ENCODE assay signal across 29 cellular contexts in the genomic region with DNA sequence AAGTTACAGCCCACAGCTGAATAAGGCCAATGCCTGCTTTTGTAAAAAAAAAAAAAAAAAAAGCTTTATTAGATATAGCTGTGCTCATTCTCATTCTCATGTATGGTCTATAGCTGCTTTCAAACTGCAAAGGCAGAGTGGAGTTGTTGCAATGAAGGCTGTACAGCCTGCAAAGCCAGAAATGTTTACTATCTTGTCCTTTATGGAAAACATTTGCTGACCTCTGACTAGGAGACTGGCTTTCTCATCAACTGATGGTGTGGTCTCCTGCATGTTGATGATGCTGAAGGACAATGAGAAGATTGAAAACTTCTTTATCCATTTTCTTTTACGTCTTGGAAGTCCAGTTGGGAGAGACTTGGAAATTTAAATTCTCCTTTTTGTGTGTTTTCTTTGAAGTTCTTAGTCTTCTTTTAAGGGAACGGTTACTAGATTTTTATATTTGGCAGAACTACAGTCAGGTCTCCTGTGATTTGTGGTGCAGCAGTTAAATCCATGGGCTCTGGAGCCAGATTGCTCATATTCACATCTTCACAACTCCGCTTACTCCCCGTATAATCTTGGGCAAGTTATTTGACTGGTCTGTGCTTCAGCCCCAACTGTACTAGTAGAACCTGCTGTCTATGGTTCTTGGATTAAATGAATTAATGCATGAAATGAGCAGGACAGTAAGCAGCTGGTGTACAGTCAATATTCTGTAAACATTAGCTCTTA. TPM values are rescaled to one million over a fixed set of nuclear protein-coding genes. Genes with fewer than 3 reads are reported as not detected.
"Had no signal": no experiment of that assay in that cellular context is flagged by ENCODE, and none has a peak within 500 bp of the region (broad histone marks: within the 10 kb centered on the region; RNA-seq: fewer than 3 reads in every experiment).

No MANE protein-coding gene starts in this region.

- H3K36me3 Mint-ChIP-seq: activated naive CD4-positive, alpha-beta T cell treated with anti-CD3 and anti-CD28 coated beads, Interleukin-2, amount 10 ng/mL, durations not matched to agents 7 days and 5 days; activated naive CD8-positive, alpha-beta T cell had no signal

- H3K27ac ChIP-seq: cardiac muscle cell, RWPE1, WERI-Rb-1 had no signal

- ATAC-seq: activated CD8-positive, alpha-beta T cell treated with anti-CD3 and anti-CD28 coated beads, Interleukin-2, amount 10 ng/mL, durations not matched to agents 7 days and 5 days; activated naive CD8-positive, alpha-beta T cell treated with anti-CD3 and anti-CD28 coated beads, Interleukin-2, amount 50 U/mL, for 24 hours; activated T-cell treated with anti-CD3 and anti-CD28 coated beads, Interleukin-2, amount 50 U/mL, for 4 hours; PC-3; Right ventricle myocardium inferior had no signal

- H3K27me3 Mint-ChIP-seq: activated CD4-positive, alpha-beta T cell treated with anti-CD3 and anti-CD28 coated beads, Interleukin-2, amount 10 ng/mL, durations not matched to agents 24 days and 14 days; activated naive CD4-positive, alpha-beta T cell treated with anti-CD3 and anti-CD28 coated beads, Interleukin-2, amount 10 ng/mL, durations not matched to agents 7 days and 5 days; activated naive CD8-positive, alpha-beta T cell; IgD-negative memory B cell had no signal

- H3K9me3 Mint-ChIP-seq: activated CD4-positive, alpha-beta T cell treated with anti-CD3 and anti-CD28 coated beads, Interleukin-2, amount 10 ng/mL, durations not matched to agents 24 days and 14 days; activated naive CD4-positive, alpha-beta T cell treated with anti-CD3 and anti-CD28 coated beads, Interleukin-2, amount 10 ng/mL, durations not matched to agents 7 days and 5 days; activated naive CD8-positive, alpha-beta T cell treated with anti-CD3 and anti-CD28 coated beads, Interleukin-2, amount 50 U/mL, for 24 hours; activated T-cell treated with anti-CD3 and anti-CD28 coated beads, Interleukin-2, amount 50 U/mL, for 4 hours; activated T-helper 1 cell treated with anti-CD3 and anti-CD28 coated beads, Interleukin-12 subunit alpha, Interleukin-12 subunit beta, Interleukin-2, Interleukin-4 antibody, amounts not matched to agents 30 ng/mL and 10 ng/mL and 1 ng/mL, durations not matched to agents 14 hours and 24 hours and 36 hours had no signal

- H3K4me3 ChIP-seq: cardiac muscle cell had no signal

- H3K27me3 ChIP-seq: cardiac muscle cell had no signal

- H3K4me1 Mint-ChIP-seq: activated CD4-positive, alpha-beta T cell treated with anti-CD3 and anti-CD28 coated beads, Interleukin-2, amount 10 ng/mL, durations not matched to agents 24 days and 14 days; activated naive CD4-positive, alpha-beta T cell treated with anti-CD3 and anti-CD28 coated beads, Interleukin-2, amount 10 ng/mL, durations not matched to agents 7 days and 5 days; IgD-negative memory B cell had no signal

- H3K36me3 ChIP-seq: cardiac muscle cell, WERI-Rb-1 had no signal

- DNase-seq: activated CD4-positive, alpha-beta T cell treated with anti-CD3 and anti-CD28 coated beads, Interleukin-2, amount 10 ng/mL, durations not matched to agents 24 days and 14 days; activated CD4-positive, alpha-beta T cell treated with anti-CD3 and anti-CD28 coated beads, Interleukin-2, amount 50 U/mL, for 4 hours; activated CD4-positive, CD25-positive, alpha-beta regulatory T cell; activated CD8-positive, alpha-beta T cell treated with anti-CD3 and anti-CD28 coated beads, Interleukin-2, amount 10 ng/mL, durations not matched to agents 7 days and 5 days; activated gamma-delta T cell treated with Interleukin-2 at 50 U/mL for 16 hours; activated naive CD4-positive, alpha-beta T cell treated with anti-CD3 and anti-CD28 coated beads, Interleukin-2, amount 10 ng/mL, durations not matched to agents 7 days and 5 days; activated naive CD8-positive, alpha-beta T cell treated with anti-CD3 and anti-CD28 coated beads, Interleukin-2, amount 50 U/mL, for 24 hours; activated T-cell treated with anti-CD3 and anti-CD28 coated beads, Interleukin-2, amount 50 U/mL, for 4 hours; amniotic stem cell; aorta; Karpas-422; KBM-7; NCI-H1105; NCI-H1417 treated with DMSO at 0.1 percent for 48 hours; NCI-H187 treated with DMSO at 0.1 percent for 48 hours; NCI-H2081; NCI-H446 treated with DMSO at 0.1 percent for 48 hours; NCI-H524; PC-3; T1000; WERI-Rb-1 had no signal

- H3K27ac Mint-ChIP-seq: activated CD4-positive, alpha-beta T cell treated with anti-CD3 and anti-CD28 coated beads, Interleukin-2, amount 10 ng/mL, durations not matched to agents 24 days and 14 days; activated CD8-positive, alpha-beta T cell treated with anti-CD3 and anti-CD28 coated beads, Interleukin-2, amount 10 ng/mL, durations not matched to agents 7 days and 5 days; activated naive CD4-positive, alpha-beta T cell treated with anti-CD3 and anti-CD28 coated beads, Interleukin-2, amount 10 ng/mL, durations not matched to agents 7 days and 5 days; activated naive CD8-positive, alpha-beta T cell; activated naive CD8-positive, alpha-beta T cell treated with anti-CD3 and anti-CD28 coated beads, Interleukin-2, amount 50 U/mL, for 24 hours; activated T-helper 1 cell treated with anti-CD3 and anti-CD28 coated beads, Interleukin-12 subunit alpha, Interleukin-12 subunit beta, Interleukin-2, Interleukin-4 antibody, amounts not matched to agents 30 ng/mL and 10 ng/mL and 1 ng/mL, durations not matched to agents 14 hours and 24 hours and 36 hours; IgD-negative memory B cell had no signal

- H3K4me3 Mint-ChIP-seq: activated CD4-positive, alpha-beta T cell treated with anti-CD3 and anti-CD28 coated beads, Interleukin-2, amount 10 ng/mL, durations not matched to agents 24 days and 14 days; activated CD8-positive, alpha-beta T cell treated with anti-CD3 and anti-CD28 coated beads, Interleukin-2, amount 10 ng/mL, durations not matched to agents 7 days and 5 days; activated naive CD4-positive, alpha-beta T cell treated with anti-CD3 and anti-CD28 coated beads, Interleukin-2, amount 10 ng/mL, durations not matched to agents 7 days and 5 days; activated naive CD8-positive, alpha-beta T cell; activated naive CD8-positive, alpha-beta T cell treated with anti-CD3 and anti-CD28 coated beads, Interleukin-2, amount 50 U/mL, for 24 hours; activated T-cell treated with anti-CD3 and anti-CD28 coated beads, Interleukin-2, amount 50 U/mL, for 4 hours; activated T-helper 1 cell treated with anti-CD3 and anti-CD28 coated beads, Interleukin-12 subunit alpha, Interleukin-12 subunit beta, Interleukin-2, Interleukin-4 antibody, amounts not matched to agents 30 ng/mL and 10 ng/mL and 1 ng/mL, durations not matched to agents 14 hours and 24 hours and 36 hours; IgD-negative memory B cell had no signal

- FAIRE-seq: RCC 7860 had no signal

RNA-seq across cellular contexts. Expression of a gene that starts 39.8 kb away (rescaled TPM):
- total RNA-seq: activated CD8-positive, alpha-beta T cell treated with anti-CD3 and anti-CD28 coated beads, Interleukin-2, amount 10 ng/mL, durations not matched to agents 7 days and 5 days; T-helper 2 cell treated with Interferon-gamma antibody and Interleukin-4, amounts not matched to agents 100 ng/mL and 5 ng/mL, for 36 hours had no signal
